In the genomic region with DNA sequence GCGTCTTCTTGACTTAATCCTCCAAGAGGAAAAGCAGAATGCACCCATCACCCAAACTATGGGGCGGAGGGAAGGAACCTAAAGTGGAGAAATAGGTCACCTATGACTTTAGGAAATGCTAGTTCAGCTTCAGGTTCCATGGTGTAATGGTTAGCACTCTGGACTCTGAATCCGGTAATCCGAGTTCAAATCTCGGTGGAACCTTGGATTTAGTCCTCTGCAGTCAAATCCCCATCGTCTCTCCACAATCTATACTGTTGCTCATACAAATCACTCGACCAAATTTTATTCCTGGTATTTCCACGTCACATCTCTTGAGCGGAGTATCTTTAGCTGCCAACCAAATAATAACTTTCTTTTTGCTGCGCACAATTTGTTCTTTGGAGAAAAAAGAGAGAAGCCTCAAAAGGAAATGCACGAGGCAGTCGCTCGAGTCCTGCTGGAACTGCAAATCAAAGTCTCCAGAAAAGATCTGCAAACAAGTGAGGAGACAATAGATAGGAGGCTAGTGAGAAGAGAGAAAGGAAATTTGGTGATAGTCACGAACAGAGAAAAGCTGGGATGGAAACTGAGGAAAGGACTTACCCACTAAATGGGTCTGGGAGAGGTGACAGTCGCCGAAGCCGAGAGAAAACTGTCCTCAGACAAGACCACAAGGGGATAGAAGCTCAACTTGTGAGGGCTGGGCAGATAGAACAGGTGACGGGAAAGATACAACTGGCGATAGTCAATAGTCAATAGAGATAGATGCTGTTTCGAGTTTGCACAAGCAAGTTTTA, we compare ENCODE assay signal across 8 cellular contexts. TPM values are rescaled to one million over a fixed set of nuclear protein-coding genes. Genes with fewer than 3 reads are reported as not detected.
A peak's percentile ranks its signal among the peaks of the same experiment; 100 is the strongest.
DNase-seq lines count a peak whose midpoint lies in the region; ATAC-seq, FAIRE-seq and TF ChIP-seq lines count a peak whose summit lies in the region.

No MANE protein-coding gene starts in this region.

- TF ChIP-seq POLR2A in transverse colon (IDR thresholded peaks at IDR 0.05) = no peak

- H3K36me3 ChIP-seq in H7 (replicated peaks; ENCODE audit: control insufficient read depth, insufficient read depth, low read length) (no peaks in the 10 kb centered on the region), transverse colon (no peaks in the 10 kb centered on the region)

- H3K36me3 Mint-ChIP-seq in stimulated activated effector memory CD8-positive, alpha-beta T cell treated with anti-CD3 and anti-CD28 coated beads, Interleukin-12 subunit alpha, Interleukin-12 subunit beta, amount 100 ng/mL, for 72 hours = peaks cover 27% of the 10 kb centered on the region

- H3K4me3 Mint-ChIP-seq in stimulated activated effector memory CD8-positive, alpha-beta T cell treated with anti-CD3 and anti-CD28 coated beads, Interleukin-12 subunit alpha, Interleukin-12 subunit beta, amount 100 ng/mL, for 72 hours = no peak overlapping the region

- intact Hi-C loops in transverse colon (cut with DNase I; ENCODE audit: low total_unique reads) = no loop called here

- DNase-seq in H7 (no peak), RPMI8226 (peak; percentile 90), fibroblast of villous mesenchyme (ENCODE audit: low read depth) (peak; percentile 48), transverse colon (no peak)
- no peak for DNase-seq in stimulated activated effector memory CD8-positive, alpha-beta T cell treated with anti-CD3 and anti-CD28 coated beads, Interleukin-12 subunit alpha, Interleukin-12 subunit beta, amount 100 ng/mL, for 72 hours (ENCODE audit: low spot score in 2 of 2)

- 7 to 11% methylated on average over 15 to 20 of the region's 20 CpGs for WGBS in transverse colon (ENCODE audit: low coverage in 1 of 2), 2 donors

- peaks cover 7% of the 10 kb centered on the region for H3K4me1 Mint-ChIP-seq in stimulated activated effector memory CD8-positive, alpha-beta T cell treated with anti-CD3 and anti-CD28 coated beads, Interleukin-12 subunit alpha, Interleukin-12 subunit beta, amount 100 ng/mL, for 72 hours

- no peaks in the 10 kb centered on the region for H3K9me3 ChIP-seq in transverse colon

- no peak for TF ChIP-seq EP300 in transverse colon (IDR thresholded peaks at IDR 0.05; ENCODE audit: low read depth)

- H3K9me3 Mint-ChIP-seq in stimulated activated effector memory CD8-positive, alpha-beta T cell treated with anti-CD3 and anti-CD28 coated beads, Interleukin-12 subunit alpha, Interleukin-12 subunit beta, amount 100 ng/mL, for 72 hours = peaks cover 10% of the 10 kb centered on the region

- no peak overlapping the region for H3K27ac ChIP-seq in transverse colon

- peaks cover 0 to 12% (median 4%) of the 10 kb centered on the region in 4 donors for H3K4me1 ChIP-seq in transverse colon

- no peak for ATAC-seq in stimulated activated effector memory CD8-positive, alpha-beta T cell treated with anti-CD3 and anti-CD28 coated beads, Interleukin-12 subunit alpha, Interleukin-12 subunit beta, amount 100 ng/mL, for 72 hours
- ATAC-seq in GM19455 (IDR thresholded peaks at IDR 0.05; ENCODE audit: unreplicated experiment) = no peak
- ATAC-seq in HG03442 (IDR thresholded peaks at IDR 0.05; ENCODE audit: unreplicated experiment) = no peak

- H3K27ac Mint-ChIP-seq in stimulated activated effector memory CD8-positive, alpha-beta T cell treated with anti-CD3 and anti-CD28 coated beads, Interleukin-12 subunit alpha, Interleukin-12 subunit beta, amount 100 ng/mL, for 72 hours = no peak overlapping the region

- no peak for TF ChIP-seq CTCF in fibroblast of villous mesenchyme (IDR thresholded peaks at IDR 0.05; ENCODE audit: insufficient read depth, low read depth, low read length)
- no peak for TF ChIP-seq CTCF in transverse colon (IDR thresholded peaks at IDR 0.05)

- FAIRE-seq in A204.1 (lab: Jason Lieb, UNC) = peak; percentile 41

- H3K27me3 ChIP-seq in H7 (ENCODE audit: control insufficient read depth, insufficient read depth, low read length) = peaks cover 15% of the 10 kb centered on the region
- peaks cover 100% of the 10 kb centered on the region for H3K27me3 ChIP-seq in transverse colon

- peak overlapping the region; percentile 56 for H3K4me3 ChIP-seq in H7 (ENCODE audit: insufficient read depth, low read depth, low read length)
- H3K4me3 ChIP-seq in fibroblast of villous mesenchyme (ENCODE audit: low read depth, low read length) = peak overlapping the region; percentile 57
- H3K4me3 ChIP-seq in transverse colon = no peak overlapping the region

- in situ Hi-C loops in transverse colon (cut with MboI; ENCODE audit: low pct_ligation_motif_present in 1 of 4, low pct_unique_long_range_greater_than_20kb in 1 of 4, low sequenced_read_pairs in 3 of 4) = loop anchor here in 1 of 4 donors (10.0 kb wide), 1 partner anchor 369 kb away; no protein-coding TSS in a partner anchor

RNA-seq across cellular contexts. Expression of a gene that starts 16.6 kb away (rescaled TPM):
- total RNA-seq in H7 (2014; rRNA removed; shearing (Covaris generic)) = 0.03 TPM in 1 of 2 replicates, not detected in the other
- total RNA-seq in fibroblast of villous mesenchyme = not detected in 2 replicates
- total RNA-seq in transverse colon = not detected

RNA-seq across cellular contexts. Expression of a gene that starts 48.0 kb away (rescaled TPM):
- 5.0 and 5.2 TPM in 2 replicates for total RNA-seq in H7 (2014; rRNA removed; shearing (Covaris generic))
- total RNA-seq in fibroblast of villous mesenchyme (under 0.01 TPM in 1 of 2 replicates, not detected in the other), transverse colon (10 to 100 TPM in 3 of 4 donors, 1 to 10 TPM in 1; 9.0 to 34.5 (median 18.8) TPM)

Comparison
In these comparisons a context has a peak if more than half of its experiments do, and no peak if none do; other contexts are left out.
1. DNase-seq: peak in RPMI8226 (single experiment) and fibroblast of villous mesenchyme (single experiment); none in H7 (single experiment), stimulated activated effector memory CD8-positive, alpha-beta T cell treated with anti-CD3 and anti-CD28 coated beads, Interleukin-12 subunit alpha, Interleukin-12 subunit beta, amount 100 ng/mL, for 72 hours (0 of 2) and transverse colon (single experiment).
2. H3K4me3 ChIP-seq: peak in H7 (single experiment) and fibroblast of villous mesenchyme (single experiment); none in transverse colon (0 of 4).